In genomic region chr6:157449610-157450009, GRCh38 we compare ENCODE assay signal across 27 cellular contexts.
DNase-seq lines count a peak whose midpoint lies in the region; ATAC-seq and TF ChIP-seq lines count a peak whose summit lies in the region.
"Had no signal": no experiment of that assay in that cellular context is flagged by ENCODE, and none has a peak within 500 bp of the region (broad histone marks: within the 10 kb centered on the region; RNA-seq: fewer than 3 reads in every experiment).

No MANE protein-coding gene starts in this region.

- no peak for ATAC-seq in activated T-cell treated with anti-CD3 and anti-CD28 coated beads, Interleukin-2, amount 50 U/mL, for 72 hours (replicated peaks in 1 of 2)
- ATAC-seq: esophagus mucosa; left lung; stimulated activated naive CD8-positive, alpha-beta T cell treated with anti-CD3 and anti-CD28 coated beads, Interleukin-15, amount 100 ng/mL, for 72 hours had no signal

- POLR2A ChIA-PET in Caco-2 (lab: Charles Lee): no interaction called here

- H3K4me3 ChIP-seq in Caco-2 (ENCODE audit: low read depth, low read length): no peak overlapping the region
- H3K4me3 ChIP-seq: left lung had no signal

- H3K27ac Mint-ChIP-seq in Caco-2 (ENCODE audit: unreplicated experiment): peak overlapping the region; percentile 41
- peak overlapping the region; percentile 77 to 88 (median 82) for H3K27ac Mint-ChIP-seq in nephron
- no peak overlapping the region for H3K27ac Mint-ChIP-seq in activated T-cell treated with anti-CD3 and anti-CD28 coated beads, Interleukin-2, amount 50 U/mL, for 72 hours
- H3K27ac Mint-ChIP-seq in CD14-positive monocyte: no peak overlapping the region
- H3K27ac Mint-ChIP-seq: activated CD4-positive, alpha-beta memory T cell treated with anti-CD3 and anti-CD28 coated beads, Interleukin-2, amount 10 ng/mL, durations not matched to agents 7 days and 5 days; stimulated activated naive CD8-positive, alpha-beta T cell treated with anti-CD3 and anti-CD28 coated beads, Interleukin-15, amount 100 ng/mL, for 72 hours had no signal

- no peaks in the 10 kb centered on the region for H3K9me3 ChIP-seq in Caco-2
- H3K9me3 ChIP-seq: BE2C, left lung, transverse colon had no signal

- intact Hi-C loops in Caco-2 (cut with micrococcal nuclease; ENCODE audit: unreplicated experiment): loop anchor here (1.0 to 10.0 kb wide), 3 partner anchors 82 to 151 kb away; partner anchors contain the start of gene TMEM242
- intact Hi-C loops in CD14-positive monocyte (cut with micrococcal nuclease): no loop called here

- no TSS peak for BruUV-seq in Caco-2 (replicated peaks; lab: Mats Ljungman, UMichigan)

- no peaks in the 10 kb centered on the region for H3K27me3 ChIP-seq in Caco-2 (replicated peaks; ENCODE audit: control insufficient read depth, insufficient read depth, low read length)
- H3K27me3 ChIP-seq: BE2C, left lung, transverse colon had no signal

- H3K36me3 Mint-ChIP-seq in Caco-2 (ENCODE audit: insufficient read depth, unreplicated experiment) (peaks cover 5% of the 10 kb centered on the region), nephron (ENCODE audit: low read depth) (no peaks in the 10 kb centered on the region), CD14-positive monocyte (no peaks in the 10 kb centered on the region)
- no peaks in the 10 kb centered on the region for H3K36me3 Mint-ChIP-seq in activated T-cell treated with anti-CD3 and anti-CD28 coated beads, Interleukin-2, amount 50 U/mL, for 72 hours (ENCODE audit: insufficient read depth in 2 of 2)

- H3K36me3 ChIP-seq in Caco-2 (ENCODE audit: control insufficient read depth, insufficient read depth, low read length): no peaks in the 10 kb centered on the region
- H3K36me3 ChIP-seq: BE2C, left lung, transverse colon had no signal

- H3K27me3 Mint-ChIP-seq in Caco-2 (ENCODE audit: insufficient read depth, unreplicated experiment): no peaks in the 10 kb centered on the region
- H3K27me3 Mint-ChIP-seq in nephron (ENCODE audit: low read depth): peaks cover 7% of the 10 kb centered on the region
- no peaks in the 10 kb centered on the region for H3K27me3 Mint-ChIP-seq in activated T-cell treated with anti-CD3 and anti-CD28 coated beads, Interleukin-2, amount 50 U/mL, for 72 hours (ENCODE audit: low read depth)
- H3K27me3 Mint-ChIP-seq in CD14-positive monocyte (ENCODE audit: low read depth in 3 of 3): peaks cover 1 to 2% (median 1%) of the 10 kb centered on the region in 3 donors
- H3K27me3 Mint-ChIP-seq: activated CD4-positive, alpha-beta memory T cell treated with anti-CD3 and anti-CD28 coated beads, Interleukin-2, amount 10 ng/mL, durations not matched to agents 7 days and 5 days; stimulated activated naive CD8-positive, alpha-beta T cell treated with anti-CD3 and anti-CD28 coated beads, Interleukin-15, amount 100 ng/mL, for 72 hours had no signal

- H3K4me1 ChIP-seq in Caco-2: peaks cover 13% of the 10 kb centered on the region
- H3K4me1 ChIP-seq: BE2C, left lung had no signal

- no peak for DNase-seq in Caco-2
- DNase-seq in astrocyte of the hippocampus (ENCODE audit: low read depth, low spot score): peak; percentile 46
- DNase-seq in fibroblast of peridontal ligament (ENCODE audit: extremely low read depth): peak; percentile 84
- no peak for DNase-seq in activated T-cell treated with anti-CD3 and anti-CD28 coated beads, Interleukin-2, amount 50 U/mL, for 72 hours
- DNase-seq in CD14-positive monocyte (ENCODE audit: low spot score): no peak
- no peak for DNase-seq in activated T-cell treated with anti-CD3 and anti-CD28 coated beads for 4 hours
- DNase-seq in NCI-H446 (lab: John Stamatoyannopoulos, UW): no peak
- DNase-seq: activated CD4-positive, alpha-beta memory T cell treated with anti-CD3 and anti-CD28 coated beads, Interleukin-2, amount 10 ng/mL, durations not matched to agents 7 days and 5 days; activated CD4-positive, CD25-positive, alpha-beta regulatory T cell; activated naive CD4-positive, alpha-beta T cell treated with Interleukin-2 at 50 U/mL for 16 hours; activated T-cell treated with anti-CD3 and anti-CD28 coated beads, Interleukin-2, amount 50 U/mL, for 1 hour; BE2C; Calu3; cerebellar nuclear complex; effector CD8-positive, alpha-beta T cell; glutamatergic neuron; left lung; NCI-H1092; NCI-H1930; NCI-H226; NCI-H774; retina; stimulated activated CD4-positive, alpha-beta T cell treated with anti-CD3 and anti-CD28 coated beads, Interleukin-4, amount 100 ng/mL, for 24 hours; stimulated activated naive CD8-positive, alpha-beta T cell treated with anti-CD3 and anti-CD28 coated beads, Interleukin-15, amount 100 ng/mL, for 72 hours; transverse colon had no signal

- CTCF ChIA-PET in Caco-2 (lab: Charles Lee): no interaction called here

- peak overlapping the region; percentile 36 for H3K4me3 Mint-ChIP-seq in Caco-2 (ENCODE audit: unreplicated experiment)
- no peak overlapping the region for H3K4me3 Mint-ChIP-seq in nephron
- no peak overlapping the region for H3K4me3 Mint-ChIP-seq in activated T-cell treated with anti-CD3 and anti-CD28 coated beads, Interleukin-2, amount 50 U/mL, for 72 hours
- H3K4me3 Mint-ChIP-seq in CD14-positive monocyte: no peak overlapping the region
- H3K4me3 Mint-ChIP-seq: activated CD4-positive, alpha-beta memory T cell treated with anti-CD3 and anti-CD28 coated beads, Interleukin-2, amount 10 ng/mL, durations not matched to agents 7 days and 5 days; stimulated activated naive CD8-positive, alpha-beta T cell treated with anti-CD3 and anti-CD28 coated beads, Interleukin-15, amount 100 ng/mL, for 72 hours had no signal

- no peaks in the 10 kb centered on the region for H3K9me3 Mint-ChIP-seq in Caco-2 (ENCODE audit: unreplicated experiment)
- no peaks in the 10 kb centered on the region for H3K9me3 Mint-ChIP-seq in nephron
- H3K9me3 Mint-ChIP-seq in activated T-cell treated with anti-CD3 and anti-CD28 coated beads, Interleukin-2, amount 50 U/mL, for 72 hours: no peaks in the 10 kb centered on the region
- H3K9me3 Mint-ChIP-seq in CD14-positive monocyte: no peaks in the 10 kb centered on the region
- H3K9me3 Mint-ChIP-seq: activated CD4-positive, alpha-beta memory T cell treated with anti-CD3 and anti-CD28 coated beads, Interleukin-2, amount 10 ng/mL, durations not matched to agents 7 days and 5 days; stimulated activated naive CD8-positive, alpha-beta T cell treated with anti-CD3 and anti-CD28 coated beads, Interleukin-15, amount 100 ng/mL, for 72 hours had no signal

- TF ChIP-seq CTCF in Caco-2 (IDR thresholded peaks at IDR 0.05; ENCODE audit: insufficient read depth in 1 of 2, low read depth in 1 of 2, low read length in 1 of 2, severe bottlenecking in 1 of 2, unreplicated experiment in 1 of 2): no peak
- TF ChIP-seq CTCF in nephron (IDR thresholded peaks at IDR 0.05; ENCODE audit: unreplicated experiment in 3 of 3): no peak
- no peak for TF ChIP-seq CTCF in CD14-positive monocyte (IDR thresholded peaks at IDR 0.05)

- H3K4me1 Mint-ChIP-seq in Caco-2 (ENCODE audit: low read depth, unreplicated experiment): peaks cover 11% of the 10 kb centered on the region
- peaks cover 16% of the 10 kb centered on the region for H3K4me1 Mint-ChIP-seq in nephron
- no peaks in the 10 kb centered on the region for H3K4me1 Mint-ChIP-seq in activated T-cell treated with anti-CD3 and anti-CD28 coated beads, Interleukin-2, amount 50 U/mL, for 72 hours (ENCODE audit: low read depth)
- H3K4me1 Mint-ChIP-seq in CD14-positive monocyte: peaks cover 1% of the 10 kb centered on the region
- H3K4me1 Mint-ChIP-seq: activated CD4-positive, alpha-beta memory T cell treated with anti-CD3 and anti-CD28 coated beads, Interleukin-2, amount 10 ng/mL, durations not matched to agents 7 days and 5 days; stimulated activated naive CD8-positive, alpha-beta T cell treated with anti-CD3 and anti-CD28 coated beads, Interleukin-15, amount 100 ng/mL, for 72 hours had no signal

Comparison
In these comparisons a context has a peak if more than half of its experiments do, and no peak if none do; other contexts are left out.
1. DNase-seq: peak in astrocyte of the hippocampus (single experiment) and fibroblast of peridontal ligament (single experiment); none in Caco-2 (0 of 2), activated T-cell treated with anti-CD3 and anti-CD28 coated beads, Interleukin-2, amount 50 U/mL, for 72 hours (0 of 2), CD14-positive monocyte (single experiment), activated T-cell treated with anti-CD3 and anti-CD28 coated beads for 4 hours (single experiment) and NCI-H446 (0 of 2).
2. H3K27ac Mint-ChIP-seq: peak in Caco-2 (single experiment) and nephron (3 of 3); none in activated T-cell treated with anti-CD3 and anti-CD28 coated beads, Interleukin-2, amount 50 U/mL, for 72 hours (single experiment) and CD14-positive monocyte (0 of 7).